Comparison of ENCODE assay signal across 14 cellular contexts in genomic region chr11:93279911-93280347, GRCh38. TPM values are rescaled to one million over a fixed set of nuclear protein-coding genes. Genes with fewer than 3 reads are reported as not detected.
DNase-seq lines count a peak whose midpoint lies in the region; ATAC-seq and TF ChIP-seq lines count a peak whose summit lies in the region.
"Had no signal": no experiment of that assay in that cellular context is flagged by ENCODE, and none has a peak within 500 bp of the region (broad histone marks: within the 10 kb centered on the region; RNA-seq: fewer than 3 reads in every experiment).

No MANE protein-coding gene starts in this region.

- no peak overlapping the region for H3K27ac ChIP-seq in CD4-positive, alpha-beta T cell (ENCODE audit: low read depth, low read length)
- H3K27ac ChIP-seq: breast epithelium, RWPE1, sigmoid colon had no signal

- ATAC-seq in GM19463 (IDR thresholded peaks at IDR 0.05; ENCODE audit: unreplicated experiment) (peak; percentile 59), HG03103 (IDR thresholded peaks at IDR 0.05; ENCODE audit: low read depth, unreplicated experiment) (peak; percentile 83), T-helper 17 cell (no peak)
- ATAC-seq in CD4-positive, alpha-beta T cell (ENCODE audit: poor library complexity), result no peak

- POLR2A ChIA-PET in CD4-positive, alpha-beta T cell (lab: Charles Lee), result no interaction called here

- H3K9me3 Mint-ChIP-seq in CD4-positive, alpha-beta T cell, result no peaks in the 10 kb centered on the region
- H3K9me3 Mint-ChIP-seq: IgD-negative memory B cell, memory B cell had no signal

- no peak overlapping the region for H3K27ac Mint-ChIP-seq in T-helper 17 cell
- no peak overlapping the region for H3K27ac Mint-ChIP-seq in CD4-positive, alpha-beta T cell
- H3K27ac Mint-ChIP-seq: IgD-negative memory B cell, memory B cell had no signal

- no peak for TF ChIP-seq CTCF in CD4-positive, alpha-beta T cell (IDR thresholded peaks at IDR 0.05)

- H3K27me3 Mint-ChIP-seq in T-helper 17 cell, result no peaks in the 10 kb centered on the region
- H3K27me3 Mint-ChIP-seq in CD4-positive, alpha-beta T cell, result no peaks in the 10 kb centered on the region
- H3K27me3 Mint-ChIP-seq: IgD-negative memory B cell had no signal

- DNase-seq in DMS153 treated with DMSO at 0.1 percent for 48 hours (lab: John Stamatoyannopoulos, UW; ENCODE audit: unreplicated experiment), result peak; percentile 84
- peak; percentile 88 for DNase-seq in NCI-H748 (lab: John Stamatoyannopoulos, UW; ENCODE audit: unreplicated experiment)
- no peak for DNase-seq in SW 1271 (lab: John Stamatoyannopoulos, UW)
- DNase-seq in NCI-H446 treated with DMSO at 0.1 percent for 48 hours (lab: John Stamatoyannopoulos, UW), result no peak
- no peak for DNase-seq in T-helper 17 cell
- no peak for DNase-seq in CD4-positive, alpha-beta T cell
- DNase-seq: sigmoid colon had no signal

- no peaks in the 10 kb centered on the region for H3K4me1 Mint-ChIP-seq in T-helper 17 cell
- H3K4me1 Mint-ChIP-seq in CD4-positive, alpha-beta T cell (ENCODE audit: low read depth), result no peaks in the 10 kb centered on the region
- H3K4me1 Mint-ChIP-seq: IgD-negative memory B cell, memory B cell had no signal

- H3K4me3 Mint-ChIP-seq in T-helper 17 cell, result no peak overlapping the region
- no peak overlapping the region for H3K4me3 Mint-ChIP-seq in CD4-positive, alpha-beta T cell
- H3K4me3 Mint-ChIP-seq: IgD-negative memory B cell, memory B cell had no signal

- CTCF ChIA-PET in CD4-positive, alpha-beta T cell (lab: Charles Lee), result no interaction called here

- no peaks in the 10 kb centered on the region for H3K9me3 ChIP-seq in T-helper 17 cell (ENCODE audit: control insufficient read depth, low read length, poor library complexity, severe bottlenecking)
- no peaks in the 10 kb centered on the region for H3K9me3 ChIP-seq in CD4-positive, alpha-beta T cell (ENCODE audit: control insufficient read depth, low read length)
- H3K9me3 ChIP-seq: breast epithelium, sigmoid colon had no signal

- H3K36me3 Mint-ChIP-seq in T-helper 17 cell (ENCODE audit: low read depth), result peaks cover 2% of the 10 kb centered on the region
- no peaks in the 10 kb centered on the region for H3K36me3 Mint-ChIP-seq in CD4-positive, alpha-beta T cell (ENCODE audit: low read depth)
- H3K36me3 Mint-ChIP-seq: IgD-negative memory B cell, memory B cell had no signal

- no peaks in the 10 kb centered on the region for H3K27me3 ChIP-seq in CD4-positive, alpha-beta T cell (ENCODE audit: control insufficient read depth, insufficient read depth, low read length)
- H3K27me3 ChIP-seq: breast epithelium, sigmoid colon had no signal

- intact Hi-C loops in CD4-positive, alpha-beta T cell (cut with DNase I, micrococcal nuclease), result no loop called here

RNA-seq across cellular contexts. Expression of gene DEUP1, which starts 50.6 kb away (rescaled TPM):
- total RNA-seq in T-helper 17 cell, result not detected
- total RNA-seq in CD4-positive, alpha-beta T cell, result not detected
- total RNA-seq: activated CD8-positive, alpha-beta memory T cell treated with anti-CD3 and anti-CD28 coated beads for 36 hours; sigmoid colon had no signal

Comparison
In these comparisons a context has a peak if more than half of its experiments do, and no peak if none do; other contexts are left out.
1. DNase-seq: peak in DMS153 treated with DMSO at 0.1 percent for 48 hours (single experiment) and NCI-H748 (single experiment); none in SW 1271 (0 of 2), NCI-H446 treated with DMSO at 0.1 percent for 48 hours (single experiment), T-helper 17 cell (0 of 3) and CD4-positive, alpha-beta T cell (0 of 10).
2. ATAC-seq: peak in GM19463 (single experiment) and HG03103 (single experiment); none in T-helper 17 cell (single experiment) and CD4-positive, alpha-beta T cell (single experiment).